ENCODE assay signal across 1 cellular context in genomic region chr12:132144115-132145071, GRCh38.
TF ChIP-seq lines count a peak whose summit lies in the region.

Gene DDX51, minus strand, starts transcription at chr12:132144319. Its CDS starts 23 bp downstream, at chr12:132144296.
Gene NOC4L, plus strand, starts transcription at chr12:132144457. Its CDS starts 32 bp downstream, at chr12:132144489.

TF ChIP-seq in HEK293, 187 proteins besides CTCF, POLR2A, EP300 and RAD21 (continued from another document and continues in another):
- peak; percentile 68; the same call in 1 of the 2 replicates for TF ChIP-seq ZNF394 (tag by site-specific recombination; IDR thresholded peaks at IDR 0.05; ENCODE audit: borderline replicate concordance)
- TF ChIP-seq ZNF140 (tag by site-specific recombination; IDR thresholded peaks at IDR 0.05) = no peak
- 0 out of 2 replicates have a peak, but pooled peaks have one; percentile 48 for TF ChIP-seq ZNF350 (tag by site-specific recombination; IDR thresholded peaks at IDR 0.05)
- TF ChIP-seq TRIM28 (IDR thresholded peaks at IDR 0.05; ENCODE audit: borderline replicate concordance, low read length) = no peak
- peak; percentile 97 for TF ChIP-seq YY1 (tag by site-specific recombination; IDR thresholded peaks at IDR 0.05)
- no peak for TF ChIP-seq ZNF23 (tag by site-specific recombination; IDR thresholded peaks at IDR 0.05; ENCODE audit: borderline replicate concordance)
- no peak for TF ChIP-seq GLI4 (tag by site-specific recombination; IDR thresholded peaks at IDR 0.05)
- TF ChIP-seq ZFP69B (tag by site-specific recombination; IDR thresholded peaks at IDR 0.05) = peak; percentile 72
- peak; percentile 97 for TF ChIP-seq ZBTB8A (tag by site-specific recombination; IDR thresholded peaks at IDR 0.05)
- TF ChIP-seq, protein P1, sequence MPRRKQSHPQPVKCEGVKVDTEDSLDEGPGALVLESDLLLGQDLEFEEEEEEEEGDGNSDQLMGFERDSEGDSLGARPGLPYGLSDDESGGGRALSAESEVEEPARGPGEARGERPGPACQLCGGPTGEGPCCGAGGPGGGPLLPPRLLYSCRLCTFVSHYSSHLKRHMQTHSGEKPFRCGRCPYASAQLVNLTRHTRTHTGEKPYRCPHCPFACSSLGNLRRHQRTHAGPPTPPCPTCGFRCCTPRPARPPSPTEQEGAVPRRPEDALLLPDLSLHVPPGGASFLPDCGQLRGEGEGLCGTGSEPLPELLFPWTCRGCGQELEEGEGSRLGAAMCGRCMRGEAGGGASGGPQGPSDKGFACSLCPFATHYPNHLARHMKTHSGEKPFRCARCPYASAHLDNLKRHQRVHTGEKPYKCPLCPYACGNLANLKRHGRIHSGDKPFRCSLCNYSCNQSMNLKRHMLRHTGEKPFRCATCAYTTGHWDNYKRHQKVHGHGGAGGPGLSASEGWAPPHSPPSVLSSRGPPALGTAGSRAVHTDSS (tag by site-specific recombination; IDR thresholded peaks at IDR 0.05) = no peak
- TF ChIP-seq, protein P2, sequence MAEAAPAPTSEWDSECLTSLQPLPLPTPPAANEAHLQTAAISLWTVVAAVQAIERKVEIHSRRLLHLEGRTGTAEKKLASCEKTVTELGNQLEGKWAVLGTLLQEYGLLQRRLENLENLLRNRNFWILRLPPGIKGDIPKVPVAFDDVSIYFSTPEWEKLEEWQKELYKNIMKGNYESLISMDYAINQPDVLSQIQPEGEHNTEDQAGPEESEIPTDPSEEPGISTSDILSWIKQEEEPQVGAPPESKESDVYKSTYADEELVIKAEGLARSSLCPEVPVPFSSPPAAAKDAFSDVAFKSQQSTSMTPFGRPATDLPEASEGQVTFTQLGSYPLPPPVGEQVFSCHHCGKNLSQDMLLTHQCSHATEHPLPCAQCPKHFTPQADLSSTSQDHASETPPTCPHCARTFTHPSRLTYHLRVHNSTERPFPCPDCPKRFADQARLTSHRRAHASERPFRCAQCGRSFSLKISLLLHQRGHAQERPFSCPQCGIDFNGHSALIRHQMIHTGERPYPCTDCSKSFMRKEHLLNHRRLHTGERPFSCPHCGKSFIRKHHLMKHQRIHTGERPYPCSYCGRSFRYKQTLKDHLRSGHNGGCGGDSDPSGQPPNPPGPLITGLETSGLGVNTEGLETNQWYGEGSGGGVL (tag by site-specific recombination; IDR thresholded peaks at IDR 0.05) = peak; percentile 59
- TF ChIP-seq ZIC2 (tag by site-specific recombination; IDR thresholded peaks at IDR 0.05) = peak; percentile 39; the same call in 1 of the 2 replicates
- TF ChIP-seq ZNF2 (tag by site-specific recombination; IDR thresholded peaks at IDR 0.05) = peak; percentile 49; the same call in 1 of the 2 replicates
- peak; percentile 65; the same call in 1 of the 2 replicates for TF ChIP-seq KLF10 (tag by site-specific recombination; IDR thresholded peaks at IDR 0.05)
- TF ChIP-seq GLIS1 (tag by site-specific recombination; IDR thresholded peaks at IDR 0.05) = peak; percentile 91
- TF ChIP-seq ZNF677 (tag by site-specific recombination; IDR thresholded peaks at IDR 0.05) = no peak
- peak; percentile 78 for TF ChIP-seq ZNF561 (tag by site-specific recombination; IDR thresholded peaks at IDR 0.05; ENCODE audit: borderline replicate concordance)
- TF ChIP-seq SCRT1 (tag by site-specific recombination; IDR thresholded peaks at IDR 0.05; ENCODE audit: borderline replicate concordance) = no peak
- no peak for TF ChIP-seq BCL11B (tag by site-specific recombination; IDR thresholded peaks at IDR 0.05; ENCODE audit: low read depth)
- TF ChIP-seq KLF9 (tag by site-specific recombination; IDR thresholded peaks at IDR 0.05; ENCODE audit: low read depth) = peak; percentile 81
- peak; percentile 76; the same call in 1 of the 2 replicates for TF ChIP-seq ZNF843 (tag by site-specific recombination; IDR thresholded peaks at IDR 0.05)
- TF ChIP-seq, protein P3, sequence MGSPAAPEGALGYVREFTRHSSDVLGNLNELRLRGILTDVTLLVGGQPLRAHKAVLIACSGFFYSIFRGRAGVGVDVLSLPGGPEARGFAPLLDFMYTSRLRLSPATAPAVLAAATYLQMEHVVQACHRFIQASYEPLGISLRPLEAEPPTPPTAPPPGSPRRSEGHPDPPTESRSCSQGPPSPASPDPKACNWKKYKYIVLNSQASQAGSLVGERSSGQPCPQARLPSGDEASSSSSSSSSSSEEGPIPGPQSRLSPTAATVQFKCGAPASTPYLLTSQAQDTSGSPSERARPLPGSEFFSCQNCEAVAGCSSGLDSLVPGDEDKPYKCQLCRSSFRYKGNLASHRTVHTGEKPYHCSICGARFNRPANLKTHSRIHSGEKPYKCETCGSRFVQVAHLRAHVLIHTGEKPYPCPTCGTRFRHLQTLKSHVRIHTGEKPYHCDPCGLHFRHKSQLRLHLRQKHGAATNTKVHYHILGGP (tag by site-specific recombination; IDR thresholded peaks at IDR 0.05) = no peak
- 0 out of 2 replicates have a peak, but pooled peaks have one; percentile 61 for TF ChIP-seq ZFP37 (tag by site-specific recombination; IDR thresholded peaks at IDR 0.05)
- no peak for TF ChIP-seq ZSCAN18 (tag by site-specific recombination; IDR thresholded peaks at IDR 0.05)
- peak; percentile 75 for TF ChIP-seq ZNF610 (tag by site-specific recombination; IDR thresholded peaks at IDR 0.05; ENCODE audit: borderline replicate concordance)
- TF ChIP-seq ZNF391 (tag by site-specific recombination; IDR thresholded peaks at IDR 0.05; ENCODE audit: borderline replicate concordance, low read depth) = peak; percentile 93; the same call in 1 of the 2 replicates
- TF ChIP-seq PRDM6 (tag by site-specific recombination; IDR thresholded peaks at IDR 0.05) = peak; percentile 20; the same call in 1 of the 2 replicates
- TF ChIP-seq ZNF146 (tag by site-specific recombination; IDR thresholded peaks at IDR 0.05) = peak; percentile 77; the same call in 1 of the 2 replicates
- peak; percentile 90; the same call in 1 of the 2 replicates for TF ChIP-seq ZNF24 (tag by site-specific recombination; IDR thresholded peaks at IDR 0.05)
- peak; percentile 73 for TF ChIP-seq ZFHX2 (tag by site-specific recombination; conservative IDR thresholded peaks at IDR 0.05)
- no peak for TF ChIP-seq ZNF132 (tag by site-specific recombination; IDR thresholded peaks at IDR 0.05; ENCODE audit: borderline replicate concordance)
- TF ChIP-seq SALL2 (tag by site-specific recombination; IDR thresholded peaks at IDR 0.05; ENCODE audit: borderline replicate concordance) = peak; percentile 87; the same call in 1 of the 2 replicates
- TF ChIP-seq INSM2 (tag by site-specific recombination; IDR thresholded peaks at IDR 0.05) = peak; percentile 93
- TF ChIP-seq PRDM4 (tag by site-specific recombination; IDR thresholded peaks at IDR 0.05) = 0 out of 2 replicates have a peak, but pooled peaks have one; percentile 48
- TF ChIP-seq ZNF600 (tag by site-specific recombination; IDR thresholded peaks at IDR 0.05) = peak; percentile 79
- peak; percentile 100 for TF ChIP-seq ZBTB21 (tag by site-specific recombination; IDR thresholded peaks at IDR 0.05)
- 0 out of 2 replicates have a peak, but pooled peaks have one; percentile 23 for TF ChIP-seq PRDM10 (tag by site-specific recombination; IDR thresholded peaks at IDR 0.05)
- TF ChIP-seq ZNF433 (tag by site-specific recombination; IDR thresholded peaks at IDR 0.05; ENCODE audit: low read depth) = no peak
- peak; percentile 70 for TF ChIP-seq SP2 (tag by site-specific recombination; IDR thresholded peaks at IDR 0.05)
- 0 out of 2 replicates have a peak, but pooled peaks have one; percentile 47 for TF ChIP-seq ZNF362 (tag by site-specific recombination; IDR thresholded peaks at IDR 0.05)
